In genomic region chr7:7438851-7439250, GRCh38 we compare ENCODE assay signal across 7 cellular contexts.
A peak's percentile ranks its signal among the peaks of the same experiment; 100 is the strongest.
DNase-seq lines count a peak whose midpoint lies in the region; ATAC-seq and TF ChIP-seq lines count a peak whose summit lies in the region.

No MANE protein-coding gene starts in this region.

- no peaks in the 10 kb centered on the region for H3K4me1 ChIP-seq in psoas muscle

- H3K36me3 ChIP-seq in psoas muscle (ENCODE audit: insufficient read depth in 1 of 2, low read depth in 1 of 2), result peaks cover 0 to 6% of the 10 kb centered on the region in 2 donors

- 58 to 59% (median 58%) methylated on average over 5 of the region's 5 CpGs for WGBS in psoas muscle, 3 donors

- no peaks in the 10 kb centered on the region for H3K9me3 ChIP-seq in psoas muscle

- no peak overlapping the region for H3K27ac ChIP-seq in psoas muscle

- no peak for TF ChIP-seq CTCF in GM12865 (IDR thresholded peaks at IDR 0.05; ENCODE audit: insufficient read depth, low read depth, low read length, missing control alignments)
- TF ChIP-seq CTCF in psoas muscle (IDR thresholded peaks at IDR 0.05), result no peak

- no peak overlapping the region for H3K4me3 ChIP-seq in GM12865 (ENCODE audit: low read depth, low read length)
- H3K4me3 ChIP-seq in psoas muscle, result no peak overlapping the region

- intact Hi-C loops in psoas muscle (cut with DNase I), result no loop called here

- ATAC-seq in psoas muscle (peak in 3 of 4 donors; percentile 55 to 74 (median 59)), GM18861 (IDR thresholded peaks at IDR 0.05; ENCODE audit: unreplicated experiment) (no peak)

- DNase-seq in GM12865 (ENCODE audit: low read depth) (peak; percentile 9), NCI-H460 (ENCODE audit: extremely low read depth, low read depth) (peak; percentile 63), epidermal melanocyte (ENCODE audit: insufficient read length, low spot score) (peak; percentile 40), psoas muscle (no peak)
- DNase-seq in activated CD8-positive, alpha-beta memory T cell treated with anti-CD3 and anti-CD28 coated beads for 24 hours, result no peak
- DNase-seq in stimulated activated CD4-positive, alpha-beta T cell treated with anti-CD3 and anti-CD28 coated beads, Interleukin-4, amount 100 ng/mL, for 24 hours, result no peak

- no peaks in the 10 kb centered on the region for H3K27me3 ChIP-seq in psoas muscle (ENCODE audit: insufficient read depth in 3 of 3, low read length in 2 of 3)

Comparison
In these comparisons a context has a peak if more than half of its experiments do, and no peak if none do; other contexts are left out.
1. DNase-seq: peak in GM12865 (single experiment), NCI-H460 (single experiment) and epidermal melanocyte (single experiment); none in psoas muscle (0 of 2), activated CD8-positive, alpha-beta memory T cell treated with anti-CD3 and anti-CD28 coated beads for 24 hours (single experiment) and stimulated activated CD4-positive, alpha-beta T cell treated with anti-CD3 and anti-CD28 coated beads, Interleukin-4, amount 100 ng/mL, for 24 hours (single experiment).